ENCODE assay signal across 18 cellular contexts in the genomic region with DNA sequence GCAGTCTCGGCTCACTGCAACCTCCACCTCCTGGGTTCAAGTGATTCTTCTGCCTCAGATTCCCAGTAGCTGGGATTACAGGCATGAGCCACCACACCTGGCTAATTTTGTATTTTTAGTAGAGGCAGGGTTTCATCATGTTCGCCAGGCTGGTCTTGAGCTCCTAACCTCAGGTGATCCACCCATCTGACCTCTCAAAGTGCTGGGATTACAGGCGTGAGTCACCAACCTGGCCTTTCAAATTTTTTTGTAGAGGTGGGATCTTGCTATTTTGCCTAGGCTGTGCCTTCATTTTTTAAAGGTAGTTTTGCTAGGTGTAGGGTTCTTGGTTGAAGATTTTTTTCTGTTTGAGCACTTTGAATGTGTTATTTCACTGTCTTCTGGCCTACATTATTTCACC.
"Had no signal": no experiment of that assay in that cellular context is flagged by ENCODE, and none has a peak within 500 bp of the region (broad histone marks: within the 10 kb centered on the region; RNA-seq: fewer than 3 reads in every experiment).

No MANE protein-coding gene starts in this region.

- H3K9me3 Mint-ChIP-seq: naive thymus-derived CD8-positive, alpha-beta T cell had no signal

- H3K4me1 ChIP-seq: pancreas, thyroid gland, uterus had no signal

- H3K9me3 ChIP-seq: mucosa of descending colon, pancreas, suprapubic skin, thyroid gland, upper lobe of left lung, uterus had no signal

- H3K4me3 ChIP-seq: dorsolateral prefrontal cortex, hepatocyte, mucosa of descending colon, pancreas, suprapubic skin, thyroid gland, upper lobe of left lung, uterus had no signal

- H3K27ac Mint-ChIP-seq: progenitor cell of endocrine pancreas had no signal

- DNase-seq: cortex of kidney; dorsolateral prefrontal cortex; effector CD8-positive, alpha-beta T cell; foreskin melanocyte; kidney glomerular epithelial cell; mucosa of descending colon; naive thymus-derived CD8-positive, alpha-beta T cell; pancreas; right cardiac atrium; small intestine; stimulated activated CD4-positive, alpha-beta T cell treated with anti-CD3 and anti-CD28 coated beads, Interleukin-12 subunit alpha, Interleukin-12 subunit beta, amount 100 ng/mL, for 4 hours; stimulated activated naive CD4-positive, alpha-beta T cell; thyroid gland; upper lobe of left lung; uterus had no signal

- ATAC-seq: mucosa of descending colon; naive thymus-derived CD8-positive, alpha-beta T cell; pancreas; right cardiac atrium had no signal

- H3K4me2 ChIP-seq: hepatocyte had no signal

- H3K27me3 ChIP-seq: dorsolateral prefrontal cortex, hepatocyte, pancreas, suprapubic skin, thyroid gland, upper lobe of left lung, uterus had no signal

- H3K27ac ChIP-seq: dorsolateral prefrontal cortex, hepatocyte, pancreas, suprapubic skin, thyroid gland, upper lobe of left lung, uterus had no signal

- H3K27me3 Mint-ChIP-seq: naive thymus-derived CD8-positive, alpha-beta T cell; progenitor cell of endocrine pancreas had no signal

- H2AFZ ChIP-seq: hepatocyte had no signal

- H3K36me3 ChIP-seq: pancreas, uterus had no signal

- H3K4me3 Mint-ChIP-seq: naive thymus-derived CD8-positive, alpha-beta T cell had no signal
